In genomic region chr19:37654118-37654517, GRCh38 we compare ENCODE assay signal across 8 cellular contexts. TPM values are rescaled to one million over a fixed set of nuclear protein-coding genes. Genes with fewer than 3 reads are reported as not detected.
DNase-seq lines count a peak whose midpoint lies in the region; ATAC-seq and TF ChIP-seq lines count a peak whose summit lies in the region.

No MANE protein-coding gene starts in this region.

- peaks cover 40% of the 10 kb centered on the region for H3K36me3 Mint-ChIP-seq in activated CD4-positive, alpha-beta T cell treated with anti-CD3 and anti-CD28 coated beads, Interleukin-2, amount 10 ng/mL, durations not matched to agents 24 days and 14 days (ENCODE audit: low read depth)
- peaks cover 54% of the 10 kb centered on the region for H3K36me3 Mint-ChIP-seq in activated CD4-positive, alpha-beta memory T cell treated with anti-CD3 and anti-CD28 coated beads, Interleukin-2, amount 10 ng/mL, durations not matched to agents 7 days and 5 days (ENCODE audit: low read depth)

- ATAC-seq in thoracic aorta (ENCODE audit: insufficient number of reproducible peaks, low FRiP score, low read depth) (no peak), GM18867 (IDR thresholded peaks at IDR 0.05; ENCODE audit: unreplicated experiment) (no peak), HG03457 (IDR thresholded peaks at IDR 0.05; ENCODE audit: unreplicated experiment) (no peak)

- peak overlapping the region; percentile 98 for H3K27ac Mint-ChIP-seq in activated CD4-positive, alpha-beta T cell treated with anti-CD3 and anti-CD28 coated beads, Interleukin-2, amount 10 ng/mL, durations not matched to agents 24 days and 14 days
- peak overlapping the region; percentile 94 for H3K27ac Mint-ChIP-seq in activated CD4-positive, alpha-beta memory T cell treated with anti-CD3 and anti-CD28 coated beads, Interleukin-2, amount 10 ng/mL, durations not matched to agents 7 days and 5 days

- H3K4me3 ChIP-seq in iPS-20b (ENCODE audit: low read length) (peak overlapping the region; percentile 89), thoracic aorta (peak overlapping the region; percentile 95)

- DNase-seq in activated CD4-positive, alpha-beta T cell treated with anti-CD3 and anti-CD28 coated beads, Interleukin-2, amount 10 ng/mL, durations not matched to agents 24 days and 14 days: no peak
- DNase-seq in activated CD4-positive, alpha-beta T cell treated with anti-CD3 and anti-CD28 coated beads for 48 hours: no peak
- DNase-seq in activated CD4-positive, alpha-beta memory T cell treated with anti-CD3 and anti-CD28 coated beads, Interleukin-2, amount 10 ng/mL, durations not matched to agents 7 days and 5 days: no peak
- no peak for DNase-seq in thoracic aorta (ENCODE audit: low spot score)
- no peak for DNase-seq in HT-29 (ENCODE audit: low spot score)

- peaks cover 28% of the 10 kb centered on the region for H3K4me1 Mint-ChIP-seq in activated CD4-positive, alpha-beta T cell treated with anti-CD3 and anti-CD28 coated beads, Interleukin-2, amount 10 ng/mL, durations not matched to agents 24 days and 14 days
- H3K4me1 Mint-ChIP-seq in activated CD4-positive, alpha-beta memory T cell treated with anti-CD3 and anti-CD28 coated beads, Interleukin-2, amount 10 ng/mL, durations not matched to agents 7 days and 5 days: peaks cover 27% of the 10 kb centered on the region

- peaks cover 27% of the 10 kb centered on the region; the same call in 1 of the 2 replicates for H3K27me3 ChIP-seq in iPS-20b (ENCODE audit: insufficient read depth, low read length)
- H3K27me3 ChIP-seq in thoracic aorta (replicated peaks; ENCODE audit: insufficient read depth): no peaks in the 10 kb centered on the region

- H3K27me3 Mint-ChIP-seq in activated CD4-positive, alpha-beta T cell treated with anti-CD3 and anti-CD28 coated beads, Interleukin-2, amount 10 ng/mL, durations not matched to agents 24 days and 14 days: no peaks in the 10 kb centered on the region
- no peaks in the 10 kb centered on the region for H3K27me3 Mint-ChIP-seq in activated CD4-positive, alpha-beta memory T cell treated with anti-CD3 and anti-CD28 coated beads, Interleukin-2, amount 10 ng/mL, durations not matched to agents 7 days and 5 days

- peak overlapping the region; percentile 71; the same call in 1 of the 2 replicates for H3K9ac ChIP-seq in iPS-20b (ENCODE audit: low read depth, low read length)

- POLR2A ChIA-PET in activated CD4-positive, alpha-beta memory T cell treated with anti-CD3 and anti-CD28 coated beads, Interleukin-2, amount 10 ng/mL, durations not matched to agents 7 days and 5 days (lab: Charles Lee): interaction anchor here (0.9 to 1.6 kb wide), 3 partner anchors 10 to 185 kb away, joined by 3 to 7 read pairs (median 4); partner anchors contain the start of genes ZNF570 and ZNF793

- TF ChIP-seq CTCF in thoracic aorta (IDR thresholded peaks at IDR 0.05): no peak

- H3K36me3 ChIP-seq in iPS-20b (ENCODE audit: insufficient read depth, low read depth, low read length) (no peaks in the 10 kb centered on the region), thoracic aorta (peaks cover 6% of the 10 kb centered on the region)

- intact Hi-C loops in activated CD4-positive, alpha-beta T cell treated with anti-CD3 and anti-CD28 coated beads, Interleukin-2, amount 10 ng/mL, durations not matched to agents 24 days and 14 days (cut with micrococcal nuclease): loop anchor here (2.0 to 10.0 kb wide), 2 partner anchors 65 to 439 kb away; partner anchors contain the start of genes ZNF383, ZNF585B and ZNF607

- no peaks in the 10 kb centered on the region for H3K9me3 ChIP-seq in iPS-20b (ENCODE audit: insufficient read depth, low read depth, low read length)
- peaks cover 6% of the 10 kb centered on the region for H3K9me3 ChIP-seq in thoracic aorta

- H3K27ac ChIP-seq in iPS-20b (ENCODE audit: low read length) (no peak overlapping the region), thoracic aorta (peak overlapping the region; percentile 76 to 82)

- H3K4me3 Mint-ChIP-seq in activated CD4-positive, alpha-beta T cell treated with anti-CD3 and anti-CD28 coated beads, Interleukin-2, amount 10 ng/mL, durations not matched to agents 24 days and 14 days: peak overlapping the region; percentile 99
- H3K4me3 Mint-ChIP-seq in activated CD4-positive, alpha-beta memory T cell treated with anti-CD3 and anti-CD28 coated beads, Interleukin-2, amount 10 ng/mL, durations not matched to agents 7 days and 5 days: peak overlapping the region; percentile 93

- CTCF ChIA-PET in activated CD4-positive, alpha-beta memory T cell treated with anti-CD3 and anti-CD28 coated beads, Interleukin-2, amount 10 ng/mL, durations not matched to agents 7 days and 5 days (lab: Charles Lee): no interaction called here

- peaks cover 15% of the 10 kb centered on the region for H3K9me3 Mint-ChIP-seq in activated CD4-positive, alpha-beta T cell treated with anti-CD3 and anti-CD28 coated beads, Interleukin-2, amount 10 ng/mL, durations not matched to agents 24 days and 14 days
- H3K9me3 Mint-ChIP-seq in activated CD4-positive, alpha-beta memory T cell treated with anti-CD3 and anti-CD28 coated beads, Interleukin-2, amount 10 ng/mL, durations not matched to agents 7 days and 5 days: peaks cover 15% of the 10 kb centered on the region

- H3K4me1 ChIP-seq in iPS-20b (ENCODE audit: insufficient read depth, low read length) (no peaks in the 10 kb centered on the region), thoracic aorta (ENCODE audit: control insufficient read depth in 1 of 2, low read depth in 2 of 2) (peaks cover 17 to 26% of the 10 kb centered on the region in 2 donors)

RNA-seq across cellular contexts. Expression of gene ZFP30, which starts 1.1 kb away (rescaled TPM):
- total RNA-seq in activated CD4-positive, alpha-beta T cell treated with anti-CD3 and anti-CD28 coated beads, Interleukin-2, amount 10 ng/mL, durations not matched to agents 24 days and 14 days: 9.6 and 11.3 TPM in 2 replicates
- total RNA-seq in activated CD4-positive, alpha-beta memory T cell treated with anti-CD3 and anti-CD28 coated beads, Interleukin-2, amount 10 ng/mL, durations not matched to agents 7 days and 5 days: 10 to 100 TPM; 11.9 to 14.2 TPM
- total RNA-seq in thoracic aorta: 10 to 100 TPM in 1 of 2 donors, 1 to 10 TPM in 1; 6.6 to 23.6 TPM
- total RNA-seq in HT-29 (2014; rRNA removed; shearing (Covaris generic)): not detected in 2 replicates

RNA-seq across cellular contexts. Expression of gene ZNF540, which starts 59.4 kb away (rescaled TPM):
- total RNA-seq in activated CD4-positive, alpha-beta T cell treated with anti-CD3 and anti-CD28 coated beads, Interleukin-2, amount 10 ng/mL, durations not matched to agents 24 days and 14 days: 0.38 and 0.49 TPM in 2 replicates
- 1 to 10 TPM; 1.4 to 1.5 TPM for total RNA-seq in activated CD4-positive, alpha-beta memory T cell treated with anti-CD3 and anti-CD28 coated beads, Interleukin-2, amount 10 ng/mL, durations not matched to agents 7 days and 5 days
- total RNA-seq in thoracic aorta: 10 to 100 TPM in 1 of 2 donors, 1 to 10 TPM in 1; 4.5 to 18.3 TPM
- 0.03 TPM in 1 of 2 replicates, not detected in the other for total RNA-seq in HT-29 (2014; rRNA removed; shearing (Covaris generic))

RNA-seq across cellular contexts. Expression of gene ZNF571, which starts 59.5 kb away (rescaled TPM):
- 0.47 and 1.1 TPM in 2 replicates for total RNA-seq in activated CD4-positive, alpha-beta T cell treated with anti-CD3 and anti-CD28 coated beads, Interleukin-2, amount 10 ng/mL, durations not matched to agents 24 days and 14 days
- 1 to 10 TPM; 1.5 to 2.9 TPM for total RNA-seq in activated CD4-positive, alpha-beta memory T cell treated with anti-CD3 and anti-CD28 coated beads, Interleukin-2, amount 10 ng/mL, durations not matched to agents 7 days and 5 days
- 1 to 10 TPM; 3.0 to 7.0 TPM for total RNA-seq in thoracic aorta
- total RNA-seq in HT-29 (2014; rRNA removed; shearing (Covaris generic)): 0.03 and 0.10 TPM in 2 replicates
